Comparison of ENCODE assay signal across 14 cellular contexts in genomic region chr3:4821331-4821730, GRCh38.
DNase-seq lines count a peak whose midpoint lies in the region; ATAC-seq lines count a peak whose summit lies in the region.
"Had no signal": no experiment of that assay in that cellular context is flagged by ENCODE, and none has a peak within 500 bp of the region (broad histone marks: within the 10 kb centered on the region; RNA-seq: fewer than 3 reads in every experiment).

No MANE protein-coding gene starts in this region.

- no peaks in the 10 kb centered on the region for H3K27me3 Mint-ChIP-seq in stimulated activated naive B cell treated with anti-CD40 and anti-IgM and Interleukin-4, amounts not matched to agents 10 μg/mL and 1 μg/mL and 100 μg/mL, for 72 hours

- no peak overlapping the region for H3K4me3 Mint-ChIP-seq in stimulated activated naive B cell treated with anti-CD40 and anti-IgM and Interleukin-4, amounts not matched to agents 10 μg/mL and 1 μg/mL and 100 μg/mL, for 72 hours

- DNase-seq in activated CD8-positive, alpha-beta memory T cell treated with anti-CD3 and anti-CD28 coated beads for 24 hours, result peak; percentile 80
- no peak for DNase-seq in activated CD8-positive, alpha-beta memory T cell treated with anti-CD3 and anti-CD28 coated beads, Interleukin-2, amount 50 U/mL, for 48 hours
- DNase-seq in activated CD8-positive, alpha-beta memory T cell treated with anti-CD3 and anti-CD28 coated beads, Interleukin-2, amount 50 U/mL, for 4 hours, result peak; percentile 36
- DNase-seq in glomerular visceral epithelial cell (ENCODE audit: extremely low spot score) (peak; percentile 25), NCI-H2081 (lab: John Stamatoyannopoulos, UW) (no peak), DMS53 (lab: John Stamatoyannopoulos, UW) (no peak)
- DNase-seq in stimulated activated naive B cell treated with anti-CD40 and anti-IgM and Interleukin-4, amounts not matched to agents 10 μg/mL and 1 μg/mL and 100 μg/mL, for 72 hours, result no peak
- DNase-seq: ACHN, dorsolateral prefrontal cortex, IMR-90, right cardiac atrium, T1000 had no signal

- peak overlapping the region; percentile 69 for H3K27ac Mint-ChIP-seq in stimulated activated naive B cell treated with anti-CD40 and anti-IgM and Interleukin-4, amounts not matched to agents 10 μg/mL and 1 μg/mL and 100 μg/mL, for 72 hours

- peaks cover 49 to 71% of the 10 kb centered on the region in 2 donors for H3K4me1 Mint-ChIP-seq in stimulated activated naive B cell treated with anti-CD40 and anti-IgM and Interleukin-4, amounts not matched to agents 10 μg/mL and 1 μg/mL and 100 μg/mL, for 72 hours

- no peaks in the 10 kb centered on the region for H3K9me3 Mint-ChIP-seq in stimulated activated naive B cell treated with anti-CD40 and anti-IgM and Interleukin-4, amounts not matched to agents 10 μg/mL and 1 μg/mL and 100 μg/mL, for 72 hours

- peaks cover 87 to 96% of the 10 kb centered on the region in 2 donors for H3K36me3 Mint-ChIP-seq in stimulated activated naive B cell treated with anti-CD40 and anti-IgM and Interleukin-4, amounts not matched to agents 10 μg/mL and 1 μg/mL and 100 μg/mL, for 72 hours

- ATAC-seq in stimulated activated naive B cell treated with anti-CD40 and anti-IgM and Interleukin-4, amounts not matched to agents 10 μg/mL and 1 μg/mL and 100 μg/mL, for 72 hours (replicated peaks), result no peak
- ATAC-seq in GM18870 (IDR thresholded peaks at IDR 0.05; ENCODE audit: unreplicated experiment), result no peak
- ATAC-seq: heart left ventricle, right cardiac atrium had no signal

Comparison
In these comparisons a context has a peak if more than half of its experiments do, and no peak if none do; other contexts are left out.
1. DNase-seq: peak in activated CD8-positive, alpha-beta memory T cell treated with anti-CD3 and anti-CD28 coated beads for 24 hours (single experiment), activated CD8-positive, alpha-beta memory T cell treated with anti-CD3 and anti-CD28 coated beads, Interleukin-2, amount 50 U/mL, for 4 hours (single experiment) and glomerular visceral epithelial cell (single experiment); none in activated CD8-positive, alpha-beta memory T cell treated with anti-CD3 and anti-CD28 coated beads, Interleukin-2, amount 50 U/mL, for 48 hours (single experiment), stimulated activated naive B cell treated with anti-CD40 and anti-IgM and Interleukin-4, amounts not matched to agents 10 μg/mL and 1 μg/mL and 100 μg/mL, for 72 hours (single experiment), NCI-H2081 (0 of 2) and DMS53 (single experiment).